Comparison of ENCODE assay signal across 29 cellular contexts in the genomic region with DNA sequence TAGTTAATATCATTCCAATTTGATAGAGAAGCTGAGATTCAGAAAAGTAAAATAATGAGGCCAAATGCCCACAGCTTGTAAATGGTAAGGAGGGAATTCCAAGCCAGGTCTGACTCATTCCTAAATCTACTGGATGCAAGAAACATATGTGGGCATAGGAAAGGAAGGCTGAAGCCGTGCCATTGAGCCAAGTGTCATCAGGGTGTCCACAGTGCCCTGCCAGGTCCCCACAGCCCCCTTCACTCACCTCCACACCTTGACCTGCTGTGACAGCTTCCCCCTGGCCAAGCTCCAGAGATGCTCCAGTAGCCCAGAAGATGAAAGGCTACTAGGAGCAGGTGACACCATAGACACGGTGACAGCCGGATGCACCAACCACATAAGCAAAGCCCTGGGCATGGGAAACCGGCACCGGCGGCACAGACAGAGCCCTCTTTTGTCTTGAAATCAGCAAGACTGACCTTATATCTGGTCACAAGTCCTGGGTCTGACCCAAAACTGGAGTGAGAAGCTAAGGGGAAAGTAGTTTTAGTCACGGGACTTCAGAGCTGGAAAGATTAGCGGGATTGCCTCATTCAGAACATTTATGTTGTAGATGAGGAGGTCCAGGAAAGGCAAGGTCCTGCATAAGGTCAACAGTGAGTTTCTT. TPM values are rescaled to one million over a fixed set of nuclear protein-coding genes. Genes with fewer than 3 reads are reported as not detected.
"Had no signal": no experiment of that assay in that cellular context is flagged by ENCODE, and none has a peak within 500 bp of the region (broad histone marks: within the 10 kb centered on the region; RNA-seq: fewer than 3 reads in every experiment).

No MANE protein-coding gene starts in this region.

- H3K9me3 Mint-ChIP-seq: brain; nephron progenitor cell; stimulated activated memory B cell treated with anti-CD40 and anti-IgM and Interleukin-4, amounts not matched to agents 10 μg/mL and 1 μg/mL and 100 μg/mL, for 72 hours; T-helper 2 cell treated with Interferon-gamma antibody and Interleukin-4, amounts not matched to agents 5 μg/mL and 100 μg/mL, for 36 hours had no signal

- H3K4me3 Mint-ChIP-seq: activated CD4-positive, alpha-beta T cell treated with anti-CD3 and anti-CD28 coated beads for 36 hours; activated CD8-positive, alpha-beta memory T cell treated with anti-CD3 and anti-CD28 coated beads, Interleukin-2, amount 10 ng/mL, durations not matched to agents 7 days and 5 days; activated CD8-positive, alpha-beta T cell treated with anti-CD3 and anti-CD28 coated beads, Interleukin-2, amount 10 ng/mL, durations not matched to agents 7 days and 5 days; activated naive CD8-positive, alpha-beta T cell treated with anti-CD3 and anti-CD28 coated beads, Interleukin-2, amount 10 ng/mL, durations not matched to agents 7 days and 5 days; brain; mesothelial cell of epicardium; naive B cell; nephron progenitor cell; stimulated activated memory B cell treated with anti-CD40 and anti-IgM and Interleukin-4, amounts not matched to agents 10 μg/mL and 1 μg/mL and 100 μg/mL, for 72 hours; T-helper 2 cell treated with Interferon-gamma antibody and Interleukin-4, amounts not matched to agents 5 μg/mL and 100 μg/mL, for 36 hours had no signal

- H3K36me3 Mint-ChIP-seq: activated CD8-positive, alpha-beta memory T cell treated with anti-CD3 and anti-CD28 coated beads, Interleukin-2, amount 10 ng/mL, durations not matched to agents 7 days and 5 days; brain; mesothelial cell of epicardium; naive B cell; stimulated activated memory B cell treated with anti-CD40 and anti-IgM and Interleukin-4, amounts not matched to agents 10 μg/mL and 1 μg/mL and 100 μg/mL, for 72 hours; T-cell had no signal

- ATAC-seq: activated CD4-positive, alpha-beta T cell treated with anti-CD3 and anti-CD28 coated beads for 36 hours; activated CD8-positive, alpha-beta memory T cell treated with anti-CD3 and anti-CD28 coated beads, Interleukin-2, amount 10 ng/mL, durations not matched to agents 7 days and 5 days; activated CD8-positive, alpha-beta T cell treated with anti-CD3 and anti-CD28 coated beads, Interleukin-2, amount 10 ng/mL, durations not matched to agents 7 days and 5 days; gastroesophageal sphincter; left ventricle myocardium superior; right lobe of liver; stimulated activated memory B cell treated with anti-CD40 and anti-IgM and Interleukin-4, amounts not matched to agents 10 μg/mL and 1 μg/mL and 100 μg/mL, for 72 hours; T-cell had no signal

- H3K27ac Mint-ChIP-seq: activated CD8-positive, alpha-beta memory T cell treated with anti-CD3 and anti-CD28 coated beads, Interleukin-2, amount 10 ng/mL, durations not matched to agents 7 days and 5 days; activated CD8-positive, alpha-beta T cell treated with anti-CD3 and anti-CD28 coated beads, Interleukin-2, amount 10 ng/mL, durations not matched to agents 7 days and 5 days; brain; mesothelial cell of epicardium; nephron progenitor cell; stimulated activated memory B cell treated with anti-CD40 and anti-IgM and Interleukin-4, amounts not matched to agents 10 μg/mL and 1 μg/mL and 100 μg/mL, for 72 hours; T-helper 2 cell treated with Interferon-gamma antibody and Interleukin-4, amounts not matched to agents 5 μg/mL and 100 μg/mL, for 36 hours had no signal

- H3K27me3 Mint-ChIP-seq: activated CD4-positive, alpha-beta T cell treated with anti-CD3 and anti-CD28 coated beads for 36 hours; T-cell had no signal

- DNase-seq: activated CD4-positive, alpha-beta T cell treated with anti-CD3 and anti-CD28 coated beads for 36 hours; activated CD4-positive, CD25-positive, alpha-beta regulatory T cell; activated CD8-positive, alpha-beta memory T cell treated with anti-CD3 and anti-CD28 coated beads, Interleukin-2, amount 10 ng/mL, durations not matched to agents 7 days and 5 days; activated CD8-positive, alpha-beta T cell treated with anti-CD3 and anti-CD28 coated beads, Interleukin-2, amount 10 ng/mL, durations not matched to agents 7 days and 5 days; activated effector memory CD4-positive, alpha-beta T cell treated with Interleukin-2 at 50 U/mL for 16 hours; activated naive CD4-positive, alpha-beta T cell treated with Interleukin-2 at 50 U/mL for 16 hours; activated naive CD8-positive, alpha-beta T cell treated with anti-CD3 and anti-CD28 coated beads, Interleukin-2, amount 10 ng/mL, durations not matched to agents 7 days and 5 days; central memory CD4-positive, alpha-beta T cell; dermis blood vessel endothelial cell; effector CD8-positive, alpha-beta T cell; islet precursor cell; left ventricle myocardium superior; naive B cell; nephron progenitor cell; ovary; right lobe of liver; stimulated activated CD4-positive, alpha-beta T cell treated with anti-CD3 and anti-CD28 coated beads, Interleukin-12 subunit alpha, Interleukin-12 subunit beta, amount 100 ng/mL, for 4 hours; stimulated activated CD4-positive, alpha-beta T cell treated with anti-CD3 and anti-CD28 coated beads, Interleukin-4, amount 100 ng/mL, for 1 hour; stimulated activated CD8-positive, alpha-beta memory T cell treated with anti-CD3 and anti-CD28 coated beads, Interleukin-4, amount 100 ng/mL, for 48 hours; stomach; T-cell; tibial artery had no signal

RNA-seq across cellular contexts. Expression of gene FAT2, which starts 20.1 kb away (rescaled TPM):
- total RNA-seq: activated CD4-positive, alpha-beta T cell treated with anti-CD3 and anti-CD28 coated beads for 36 hours; activated CD8-positive, alpha-beta memory T cell treated with anti-CD3 and anti-CD28 coated beads, Interleukin-2, amount 10 ng/mL, durations not matched to agents 7 days and 5 days; activated CD8-positive, alpha-beta T cell treated with anti-CD3 and anti-CD28 coated beads, Interleukin-2, amount 10 ng/mL, durations not matched to agents 7 days and 5 days; activated naive CD8-positive, alpha-beta T cell treated with anti-CD3 and anti-CD28 coated beads, Interleukin-2, amount 10 ng/mL, durations not matched to agents 7 days and 5 days; ascending aorta; left ventricle myocardium superior; lung microvascular endothelial cell; right lobe of liver; T-cell had no signal
